In the genomic region with DNA sequence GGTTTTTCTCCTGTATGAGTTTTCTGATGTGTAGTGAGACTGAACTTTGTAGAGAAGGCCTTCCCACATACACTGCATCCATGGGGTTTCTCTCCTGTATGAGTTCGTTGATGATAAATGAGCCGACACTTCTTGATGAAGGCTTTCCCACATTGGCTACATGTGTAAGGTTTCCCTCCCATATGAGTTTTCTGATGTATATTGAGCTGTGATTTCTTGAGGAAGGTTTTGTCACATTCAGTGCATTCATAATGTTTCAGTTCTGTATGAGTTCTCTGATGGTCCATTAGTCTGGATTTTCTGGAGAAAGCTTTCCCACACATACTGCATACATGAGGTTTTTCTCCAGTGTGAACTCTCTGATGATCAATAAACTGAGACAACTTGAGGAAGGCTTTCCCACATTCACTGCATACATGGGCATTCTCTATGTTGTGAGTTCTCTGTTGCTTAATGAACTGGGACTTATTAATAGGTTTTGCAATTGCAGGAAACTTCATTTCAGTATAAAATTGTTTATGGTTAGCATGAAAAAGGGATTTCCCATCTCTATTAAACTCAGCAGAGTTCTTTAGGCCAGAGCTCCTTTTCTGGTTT, we compare ENCODE assay signal across 18 cellular contexts. TPM values are rescaled to one million over a fixed set of nuclear protein-coding genes. Genes with fewer than 3 reads are reported as not detected.
A peak's percentile ranks its signal among the peaks of the same experiment; 100 is the strongest.
DNase-seq lines count a peak whose midpoint lies in the region; ATAC-seq, FAIRE-seq and TF ChIP-seq lines count a peak whose summit lies in the region.
"Had no signal": no experiment of that assay in that cellular context is flagged by ENCODE, and none has a peak within 500 bp of the region (broad histone marks: within the 10 kb centered on the region; RNA-seq: fewer than 3 reads in every experiment).

No MANE protein-coding gene starts in this region.

- H3K36me3 ChIP-seq in CD4-positive, CD25-positive, alpha-beta regulatory T cell (ENCODE audit: control insufficient read depth, insufficient read depth, low read length) = peaks cover 48% of the 10 kb centered on the region
- peaks cover 24 to 51% of the 10 kb centered on the region in 2 donors for H3K36me3 ChIP-seq in kidney (ENCODE audit: control insufficient read depth in 1 of 2, insufficient read depth in 2 of 2, low read length in 2 of 2)

- peak overlapping the region; percentile 40 for H3K4me3 ChIP-seq in CD4-positive, CD25-positive, alpha-beta regulatory T cell (ENCODE audit: low read depth, low read length)
- peak overlapping the region; percentile 26 to 31 for H3K4me3 ChIP-seq in kidney (ENCODE audit: low read length in 2 of 2)
- no peak overlapping the region for H3K4me3 ChIP-seq in foreskin fibroblast (ENCODE audit: low read depth in 1 of 2, low read length in 2 of 2)
- H3K4me3 ChIP-seq: cardiac muscle cell, heart left ventricle, lower lobe of right lung, skin epidermis had no signal

- DNase-seq in CD4-positive, CD25-positive, alpha-beta regulatory T cell = no peak
- DNase-seq in RPMI7951 (ENCODE audit: low read depth) = peak; percentile 6
- no peak for DNase-seq in kidney
- no peak for DNase-seq in foreskin fibroblast
- DNase-seq in activated CD4-positive, alpha-beta T cell treated with anti-CD3 and anti-CD28 coated beads for 48 hours = no peak
- DNase-seq in NCI-H1105 treated with DMSO at 0.1 percent for 48 hours (lab: John Stamatoyannopoulos, UW) = no peak
- DNase-seq: activated B cell treated with CpG ODN at 0.5 μM for 24 hours; activated CD8-positive, alpha-beta T cell treated with anti-CD3 and anti-CD28 coated beads for 36 hours; activated naive CD8-positive, alpha-beta T cell treated with anti-CD3 and anti-CD28 coated beads for 36 hours; activated T-cell treated with anti-CD3 and anti-CD28 coated beads, Interleukin-2, amount 50 U/mL, for 72 hours; esophagus squamous epithelium; heart left ventricle; lower lobe of right lung; naive B cell; stimulated activated CD4-positive, alpha-beta T cell treated with anti-CD3 and anti-CD28 coated beads, Interleukin-4, amount 100 ng/mL, for 1 hour had no signal

- no peak overlapping the region for H3K27ac Mint-ChIP-seq in CD4-positive, CD25-positive, alpha-beta regulatory T cell
- H3K27ac Mint-ChIP-seq: activated B cell treated with CpG ODN at 0.5 μM for 24 hours; activated CD8-positive, alpha-beta T cell treated with anti-CD3 and anti-CD28 coated beads for 36 hours; activated naive CD8-positive, alpha-beta T cell treated with anti-CD3 and anti-CD28 coated beads for 36 hours; activated T-cell treated with anti-CD3 and anti-CD28 coated beads, Interleukin-2, amount 50 U/mL, for 72 hours; naive B cell had no signal

- H3K27me3 Mint-ChIP-seq in CD4-positive, CD25-positive, alpha-beta regulatory T cell = no peaks in the 10 kb centered on the region
- H3K27me3 Mint-ChIP-seq: activated B cell treated with CpG ODN at 0.5 μM for 24 hours; activated CD8-positive, alpha-beta T cell treated with anti-CD3 and anti-CD28 coated beads for 36 hours; activated naive CD8-positive, alpha-beta T cell treated with anti-CD3 and anti-CD28 coated beads for 36 hours; naive B cell had no signal

- no peak overlapping the region for H3K4me3 Mint-ChIP-seq in CD4-positive, CD25-positive, alpha-beta regulatory T cell
- H3K4me3 Mint-ChIP-seq: activated B cell treated with CpG ODN at 0.5 μM for 24 hours; activated CD8-positive, alpha-beta T cell treated with anti-CD3 and anti-CD28 coated beads for 36 hours; activated naive CD8-positive, alpha-beta T cell treated with anti-CD3 and anti-CD28 coated beads for 36 hours; activated T-cell treated with anti-CD3 and anti-CD28 coated beads, Interleukin-2, amount 50 U/mL, for 72 hours; naive B cell had no signal

- H3K4me1 ChIP-seq in CD4-positive, CD25-positive, alpha-beta regulatory T cell (ENCODE audit: control insufficient read depth, insufficient read depth, low read length, poor library complexity, severe bottlenecking) = no peaks in the 10 kb centered on the region
- no peaks in the 10 kb centered on the region for H3K4me1 ChIP-seq in kidney (ENCODE audit: control insufficient read depth in 1 of 2, insufficient read depth in 1 of 2, low read depth in 1 of 2, low read length in 2 of 2)
- H3K4me1 ChIP-seq: esophagus squamous epithelium, heart left ventricle, lower lobe of right lung had no signal

- TF ChIP-seq CTCF in kidney (IDR thresholded peaks at IDR 0.05; ENCODE audit: borderline replicate concordance, extremely low read depth, insufficient read depth) (no peak), foreskin fibroblast (IDR thresholded peaks at IDR 0.05; ENCODE audit: low read depth, low read length) (no peak)

- H3K27me3 ChIP-seq in CD4-positive, CD25-positive, alpha-beta regulatory T cell (ENCODE audit: control insufficient read depth, insufficient read depth, low read length) = no peaks in the 10 kb centered on the region
- H3K27me3 ChIP-seq: cardiac muscle cell, esophagus squamous epithelium, heart left ventricle had no signal

- ATAC-seq in CD4-positive, CD25-positive, alpha-beta regulatory T cell (ENCODE audit: low read depth in 2 of 2) = no peak
- ATAC-seq: activated CD8-positive, alpha-beta T cell treated with anti-CD3 and anti-CD28 coated beads for 36 hours; activated T-cell treated with anti-CD3 and anti-CD28 coated beads, Interleukin-2, amount 50 U/mL, for 72 hours; heart left ventricle; lower lobe of right lung had no signal

- peaks cover 87 to 98% of the 10 kb centered on the region in 2 experiments for H3K9me3 ChIP-seq in CD4-positive, CD25-positive, alpha-beta regulatory T cell (ENCODE audit: control insufficient read depth in 2 of 2, low read length in 2 of 2)
- peaks cover 34 to 59% of the 10 kb centered on the region in 2 donors for H3K9me3 ChIP-seq in kidney (ENCODE audit: control insufficient read depth in 1 of 2, low read length in 2 of 2)

- H3K27ac ChIP-seq in CD4-positive, CD25-positive, alpha-beta regulatory T cell (ENCODE audit: insufficient read depth, low read length, poor library complexity, severe bottlenecking) = no peak overlapping the region
- no peak overlapping the region for H3K27ac ChIP-seq in kidney (ENCODE audit: low read depth in 2 of 2, low read length in 2 of 2)
- H3K27ac ChIP-seq: cardiac muscle cell, esophagus squamous epithelium, heart left ventricle, lower lobe of right lung, skin epidermis had no signal

- FAIRE-seq in kidney (lab: Jason Lieb, UNC) = no peak

- peaks cover 6 to 88% (median 50%) of the 10 kb centered on the region in 7 donors for H3K9me3 Mint-ChIP-seq in CD4-positive, CD25-positive, alpha-beta regulatory T cell

- peaks cover 0 to 4% (median 0%) of the 10 kb centered on the region in 4 donors for H3K4me1 Mint-ChIP-seq in CD4-positive, CD25-positive, alpha-beta regulatory T cell
- H3K4me1 Mint-ChIP-seq: activated B cell treated with CpG ODN at 0.5 μM for 24 hours; activated naive CD8-positive, alpha-beta T cell treated with anti-CD3 and anti-CD28 coated beads for 36 hours; naive B cell had no signal

- H3K36me3 Mint-ChIP-seq in CD4-positive, CD25-positive, alpha-beta regulatory T cell = peaks cover 48% of the 10 kb centered on the region

- intact Hi-C loops in kidney (cut with DNase I) = no loop called here

- no peak overlapping the region for H3K9ac ChIP-seq in kidney (ENCODE audit: low read length in 2 of 2)

RNA-seq across cellular contexts. Expression of gene ZNF350, which starts 7.5 kb away (rescaled TPM):
- 25.4 TPM for total RNA-seq in CD4-positive, CD25-positive, alpha-beta regulatory T cell
- 10 to 100 TPM; 15.5 to 25.3 (median 18.8) TPM for polyA plus RNA-seq in CD4-positive, CD25-positive, alpha-beta regulatory T cell
- 7.7 and 8.8 TPM in 2 replicates for total RNA-seq in RPMI7951 (2014; rRNA removed; shearing (Covaris generic))
- 18.9 TPM for total RNA-seq in kidney
- polyA plus RNA-seq in kidney (ENCODE audit: insufficient read depth, low read depth, low replicate concordance) = 7.8 TPM

RNA-seq across cellular contexts. Expression of gene ZNF615, which starts 13.9 kb away (rescaled TPM):
- 13.0 TPM for total RNA-seq in CD4-positive, CD25-positive, alpha-beta regulatory T cell
- polyA plus RNA-seq in CD4-positive, CD25-positive, alpha-beta regulatory T cell = 10 to 100 TPM in 2 of 4 donors, 1 to 10 TPM in 2; 6.6 to 12.9 (median 10.3) TPM
- total RNA-seq in RPMI7951 (2014; rRNA removed; shearing (Covaris generic)) = 10.9 and 16.6 TPM in 2 replicates
- 15.3 TPM for total RNA-seq in kidney
- 5.3 TPM for polyA plus RNA-seq in kidney (ENCODE audit: insufficient read depth, low read depth, low replicate concordance)
- total RNA-seq: OCI-LY7 had no signal

RNA-seq across cellular contexts. Expression of gene ZNF614, which starts 34.0 kb away (rescaled TPM):
- total RNA-seq in CD4-positive, CD25-positive, alpha-beta regulatory T cell = 5.1 TPM
- 1 to 10 TPM; 3.3 to 7.2 (median 3.8) TPM for polyA plus RNA-seq in CD4-positive, CD25-positive, alpha-beta regulatory T cell
- 14.2 and 15.4 TPM in 2 replicates for total RNA-seq in RPMI7951 (2014; rRNA removed; shearing (Covaris generic))
- total RNA-seq in kidney = 9.4 TPM
- polyA plus RNA-seq in kidney (ENCODE audit: insufficient read depth, low read depth, low replicate concordance) = 3.0 TPM

RNA-seq across cellular contexts. Expression of gene ZNF432, which starts 54.5 kb away (rescaled TPM):
- total RNA-seq in CD4-positive, CD25-positive, alpha-beta regulatory T cell = 16.8 TPM
- 1 to 10 TPM; 2.5 to 6.6 (median 3.5) TPM for polyA plus RNA-seq in CD4-positive, CD25-positive, alpha-beta regulatory T cell
- 7.1 and 7.6 TPM in 2 replicates for total RNA-seq in RPMI7951 (2014; rRNA removed; shearing (Covaris generic))
- total RNA-seq in kidney = 19.5 TPM
- 4.7 TPM for polyA plus RNA-seq in kidney (ENCODE audit: insufficient read depth, low read depth, low replicate concordance)
- total RNA-seq: OCI-LY7 had no signal

Comparison
In these comparisons a context has a peak if more than half of its experiments do, and no peak if none do; other contexts are left out.
1. H3K4me3 ChIP-seq: peak in CD4-positive, CD25-positive, alpha-beta regulatory T cell (single experiment) and kidney (2 of 2); none in foreskin fibroblast (0 of 2).